10 cellular contexts compared by ENCODE assay signal in the genomic region with DNA sequence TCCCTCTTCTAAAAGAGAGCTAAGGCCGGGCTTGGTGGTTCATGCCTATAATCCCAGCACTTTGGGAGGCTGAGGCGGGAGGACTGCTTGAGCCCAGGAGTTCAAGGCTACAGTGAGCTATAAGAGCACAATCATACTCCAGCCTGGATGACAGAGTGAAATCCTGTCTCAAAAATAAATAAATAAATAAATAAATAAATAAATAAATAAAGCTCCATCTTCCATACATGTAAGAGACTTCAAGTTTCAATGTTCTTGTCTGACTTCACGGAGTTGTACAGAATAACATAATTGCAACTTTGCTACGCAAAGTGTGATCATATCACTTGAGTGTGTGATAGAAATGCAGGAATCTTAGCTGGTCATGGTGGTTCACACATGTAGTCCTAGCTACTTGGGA.
"Had no signal": no experiment of that assay in that cellular context is flagged by ENCODE, and none has a peak within 500 bp of the region (broad histone marks: within the 10 kb centered on the region; RNA-seq: fewer than 3 reads in every experiment).

No MANE protein-coding gene starts in this region.

- FAIRE-seq: H1, H54, HepG2 had no signal

- H3K27ac Mint-ChIP-seq: H9, IgD-negative memory B cell had no signal

- DNase-seq: GM23248, H9, HCEC 1CT, HFFc6, KG1 had no signal

- H3K4me3 ChIP-seq: GM23248 had no signal

- ATAC-seq: HepG2 had no signal

- H3K27ac ChIP-seq: GM23248, HL-60 had no signal

- H2AFZ ChIP-seq: GM23248 had no signal

- H3K27me3 Mint-ChIP-seq: IgD-negative memory B cell had no signal

- H3K9me3 Mint-ChIP-seq: HFFc6, IgD-negative memory B cell had no signal

- H3K4me3 Mint-ChIP-seq: H9, HFFc6, IgD-negative memory B cell had no signal
